Comparison of ENCODE assay signal across 9 cellular contexts in genomic region chr1:21217812-21218596, GRCh38. TPM values are rescaled to one million over a fixed set of nuclear protein-coding genes. Genes with fewer than 3 reads are reported as not detected.
DNase-seq lines count a peak whose midpoint lies in the region; ATAC-seq, FAIRE-seq and TF ChIP-seq lines count a peak whose summit lies in the region.
"Had no signal": no experiment of that assay in that cellular context is flagged by ENCODE, and none has a peak within 500 bp of the region (broad histone marks: within the 10 kb centered on the region; RNA-seq: fewer than 3 reads in every experiment).

No MANE protein-coding gene starts in this region.

- H3K27ac ChIP-seq in Panc1 (ENCODE audit: low read length) (no peak overlapping the region), astrocyte (ENCODE audit: low read depth, low read length) (no peak overlapping the region)

- H3K36me3 Mint-ChIP-seq in astrocyte (ENCODE audit: low read depth, unreplicated experiment) (peaks cover 6% of the 10 kb centered on the region), type B pancreatic cell (peaks cover 6% of the 10 kb centered on the region)

- no peaks in the 10 kb centered on the region for H3K9me3 Mint-ChIP-seq in astrocyte (ENCODE audit: unreplicated experiment)
- no peaks in the 10 kb centered on the region for H3K9me3 Mint-ChIP-seq in type B pancreatic cell

- TF ChIP-seq CTCF in Panc1 (IDR thresholded peaks at IDR 0.05): no peak; the same call in 1 of the 2 replicates
- TF ChIP-seq CTCF in astrocyte (IDR thresholded peaks at IDR 0.05; ENCODE audit: insufficient read depth, low read depth, low read length): peak; percentile 34
- TF ChIP-seq CTCF in type B pancreatic cell (conservative IDR thresholded peaks at IDR 0.05): peak; percentile 61

- in situ Hi-C loops in Panc1 (cut with HindIII; ENCODE audit: low pct_unique_long_range_greater_than_20kb, low sequenced_read_pairs): no loop called here

- peaks cover 13% of the 10 kb centered on the region for H4K20me1 ChIP-seq in astrocyte (ENCODE audit: insufficient read depth, low read length)

- H3K4me3 ChIP-seq in Panc1 (ENCODE audit: low read depth in 2 of 2, low read length in 2 of 2) (no peak overlapping the region), astrocyte (ENCODE audit: insufficient read depth, low read depth, low read length) (no peak overlapping the region)
- H3K4me3 ChIP-seq: skin epidermis had no signal

- H3K27me3 Mint-ChIP-seq in astrocyte (ENCODE audit: low read depth, unreplicated experiment) (no peaks in the 10 kb centered on the region), type B pancreatic cell (no peaks in the 10 kb centered on the region)

- BruUV-seq in Panc1 (replicated peaks; lab: Mats Ljungman, UMichigan): no TSS peak

- CTCF ChIA-PET in Panc1 (lab: Charles Lee): interaction anchor here (0.6 to 0.8 kb wide), 3 partner anchors 17 to 148 kb away, joined by 3 to 9 read pairs (median 4); no protein-coding TSS in a partner anchor

- no peak overlapping the region for H3K9ac ChIP-seq in astrocyte (ENCODE audit: low read length)

- POLR2A ChIA-PET in Panc1 (lab: Charles Lee): no interaction called here

- H3K36me3 ChIP-seq in Panc1 (ENCODE audit: control insufficient read depth, insufficient read depth, low read length): no peaks in the 10 kb centered on the region
- H3K36me3 ChIP-seq in astrocyte (ENCODE audit: insufficient read depth, low read length): peaks cover 12% of the 10 kb centered on the region

- peak; percentile 24 for DNase-seq in NCI-H748 (lab: John Stamatoyannopoulos, UW; ENCODE audit: unreplicated experiment)
- no peak for DNase-seq in NCI-H748 treated with DMSO at 0.1 percent for 48 hours (lab: John Stamatoyannopoulos, UW)
- no peak for DNase-seq in Panc1 (ENCODE audit: low read depth, low spot score)
- DNase-seq in astrocyte (ENCODE audit: low read depth): no peak
- peak; percentile 52 for DNase-seq in left lobe of liver (ENCODE audit: low spot score)
- DNase-seq in type B pancreatic cell (ENCODE audit: extremely low spot score, unreplicated experiment): peak; percentile 72

- H3K4me2 ChIP-seq in astrocyte (ENCODE audit: low read length): no peak overlapping the region

- H3K4me1 Mint-ChIP-seq in astrocyte (ENCODE audit: low read depth, unreplicated experiment) (no peaks in the 10 kb centered on the region), type B pancreatic cell (ENCODE audit: unreplicated experiment) (no peaks in the 10 kb centered on the region)

- H3K4me1 ChIP-seq in Panc1 (ENCODE audit: control insufficient read depth, insufficient read depth, low read length): no peaks in the 10 kb centered on the region
- no peaks in the 10 kb centered on the region for H3K4me1 ChIP-seq in astrocyte (ENCODE audit: insufficient read depth, low read length)

- no peaks in the 10 kb centered on the region for H3K9me3 ChIP-seq in Panc1 (ENCODE audit: control insufficient read depth, insufficient read depth, low read depth, low read length)
- no peaks in the 10 kb centered on the region for H3K9me3 ChIP-seq in astrocyte (ENCODE audit: insufficient read depth, low read depth, low read length)

- no peak for FAIRE-seq in astrocyte (lab: Jason Lieb, UNC)

- H2AFZ ChIP-seq in astrocyte (ENCODE audit: low read depth, low read length): no peak overlapping the region

- H3K27ac Mint-ChIP-seq in astrocyte (ENCODE audit: unreplicated experiment): no peak overlapping the region
- no peak overlapping the region for H3K27ac Mint-ChIP-seq in type B pancreatic cell

- peak; percentile 67 for ATAC-seq in Panc1
- ATAC-seq in left lobe of liver: peak; percentile 59
- ATAC-seq in HG02870 (IDR thresholded peaks at IDR 0.05; ENCODE audit: unreplicated experiment): no peak
- ATAC-seq in HG03175 (IDR thresholded peaks at IDR 0.05; ENCODE audit: unreplicated experiment): no peak

- intact Hi-C loops in Panc1 (cut with micrococcal nuclease; ENCODE audit: unreplicated experiment): no loop called here

- H3K4me3 Mint-ChIP-seq in astrocyte (ENCODE audit: unreplicated experiment): no peak overlapping the region
- no peak overlapping the region for H3K4me3 Mint-ChIP-seq in type B pancreatic cell

- no peaks in the 10 kb centered on the region for H3K79me2 ChIP-seq in astrocyte (ENCODE audit: insufficient read depth, low read length)

- H3K27me3 ChIP-seq in Panc1 (ENCODE audit: control insufficient read depth, insufficient read depth, low read length) (no peaks in the 10 kb centered on the region), astrocyte (ENCODE audit: insufficient read depth, low read length) (no peaks in the 10 kb centered on the region)

RNA-seq across cellular contexts. Expression of gene EIF4G3, which starts 41.3 kb away (rescaled TPM):
- total RNA-seq in Panc1 (2021; ENCODE audit: unreplicated experiment): 78.6 TPM
- 43.8 TPM for polyA plus RNA-seq in Panc1 (2012; ENCODE audit: insufficient read length)
- total RNA-seq in astrocyte: 76.1 and 80.7 TPM in 2 replicates
- total RNA-seq in left lobe of liver: 17.1 TPM
- 54.9 and 71.5 TPM in 2 replicates for total RNA-seq in type B pancreatic cell (ENCODE audit: low replicate concordance)

Comparison
In these comparisons a context has a peak if more than half of its experiments do, and no peak if none do; other contexts are left out.
1. DNase-seq: peak in NCI-H748 (single experiment), left lobe of liver (single experiment) and type B pancreatic cell (single experiment); none in NCI-H748 treated with DMSO at 0.1 percent for 48 hours (single experiment), Panc1 (single experiment) and astrocyte (single experiment).
2. ATAC-seq: peak in Panc1 (single experiment) and left lobe of liver (single experiment); none in HG02870 (single experiment) and HG03175 (single experiment).